ENCODE assay signal across 1 cellular context in genomic region chr2:27071990-27072830, GRCh38.
A peak's percentile ranks its signal among the peaks of the same experiment; 100 is the strongest.
TF ChIP-seq lines count a peak whose summit lies in the region.

No MANE protein-coding gene starts in this region.

TF ChIP-seq in H1, 55 proteins besides CTCF, POLR2A, EP300 and RAD21:
- TF ChIP-seq RBBP5 (IDR thresholded peaks at IDR 0.05; ENCODE audit: borderline replicate concordance, low read depth, low read length) (peak; percentile 13; the same call in 1 of the 2 replicates), SRF (IDR thresholded peaks at IDR 0.05; ENCODE audit: low read depth, low read length) (peak; percentile 66), ASH2L (IDR thresholded peaks at IDR 0.05; ENCODE audit: low read length) (peak; percentile 48), PHF8 (conservative IDR thresholded peaks at IDR 0.05; ENCODE audit: low read depth, low read length) (peak; percentile 10; the same call in 1 of the 2 replicates), BCL11A (IDR thresholded peaks at IDR 0.05; ENCODE audit: low read depth in 2 of 2, low read length in 2 of 2) (no peak)
